In genomic region chr3:157204431-157204830, GRCh38 we compare ENCODE assay signal across 8 cellular contexts. TPM values are rescaled to one million over a fixed set of nuclear protein-coding genes. Genes with fewer than 3 reads are reported as not detected.
DNase-seq lines count a peak whose midpoint lies in the region; ATAC-seq, FAIRE-seq and TF ChIP-seq lines count a peak whose summit lies in the region.

No MANE protein-coding gene starts in this region.

- dilution Hi-C loops in IMR-90 (cut with HindIII; ENCODE audit: low sequenced_read_pairs, unreplicated experiment) = no loop called here

- ATAC-seq in IMR-90 (ENCODE audit: low read depth) (peak; percentile 74), HepG2 (no peak)

- no peak overlapping the region for H2AFZ ChIP-seq in IMR-90 (replicated peaks; ENCODE audit: low read length, poor library complexity)
- H2AFZ ChIP-seq in HepG2 (ENCODE audit: low read length) = no peak overlapping the region

- H4K20me1 ChIP-seq in IMR-90 (ENCODE audit: insufficient read depth, low read length) = no peaks in the 10 kb centered on the region
- no peaks in the 10 kb centered on the region for H4K20me1 ChIP-seq in HepG2 (ENCODE audit: insufficient read depth, low read length)

- H2BK20ac ChIP-seq in IMR-90 (ENCODE audit: low read depth, low read length) = no peak overlapping the region

- H2BK120ac ChIP-seq in IMR-90 (ENCODE audit: low read depth, low read length) = no peak overlapping the region

- H3K27me3 ChIP-seq in IMR-90 (ENCODE audit: control insufficient read depth, insufficient read depth, low read length) (no peaks in the 10 kb centered on the region), adrenal gland (no peaks in the 10 kb centered on the region), HepG2 (ENCODE audit: control insufficient read depth in 1 of 2, insufficient read depth in 2 of 2, low read length in 2 of 2) (no peaks in the 10 kb centered on the region; a peak in 2 of 5 replicates), WERI-Rb-1 (ENCODE audit: insufficient read depth, low read depth, severe bottlenecking) (no peaks in the 10 kb centered on the region)

- POLR2A ChIA-PET in IMR-90 (lab: Charles Lee; ENCODE audit: unreplicated experiment) (interaction anchor here (1.0 to 1.2 kb wide), 2 partner anchors 233 to 240 kb away, joined by 3 to 7 read pairs; no protein-coding TSS in a partner anchor), HepG2 (lab: Yijun Ruan, JAX) (no interaction called here)

- H3K4me2 ChIP-seq in IMR-90 (ENCODE audit: low read depth, low read length) (no peak overlapping the region), HepG2 (ENCODE audit: low read depth, low read length) (no peak overlapping the region)

- no peak overlapping the region for H2AK9ac ChIP-seq in IMR-90 (replicated peaks; ENCODE audit: low read depth, low read length, poor library complexity)

- H3K4me1 ChIP-seq in IMR-90 (ENCODE audit: control insufficient read depth, insufficient read depth, low read length) (no peaks in the 10 kb centered on the region; the same call in 1 of the 2 replicates), adrenal gland (replicated peaks in 1 of 2) (no peaks in the 10 kb centered on the region), HepG2 (ENCODE audit: insufficient read depth, low read length) (peaks cover 9% of the 10 kb centered on the region)

- H4K91ac ChIP-seq in IMR-90 (ENCODE audit: insufficient read depth, low read depth, low read length) = no peak overlapping the region

- H2BK15ac ChIP-seq in IMR-90 (ENCODE audit: low read depth, low read length) = no peak overlapping the region

- H3K4ac ChIP-seq in IMR-90 (ENCODE audit: low read depth, low read length) = no peak overlapping the region

- H3K9me1 ChIP-seq in IMR-90 (ENCODE audit: insufficient read depth, low read length) = no peaks in the 10 kb centered on the region

- H3K79me2 ChIP-seq in HepG2 (ENCODE audit: insufficient read depth, low read length) = no peaks in the 10 kb centered on the region

- TF ChIP-seq CTCF in IMR-90 (conservative IDR thresholded peaks at IDR 0.05; ENCODE audit: low read depth, low read length) (peak; percentile 77), adrenal gland (IDR thresholded peaks at IDR 0.05) (peak in 5 of 6 experiments; percentile 12 to 72 (median 63)), HepG2 (CRISPR knock-in tag; IDR thresholded peaks at IDR 0.05) (0 out of 2 replicates have a peak, but pooled peaks have one; percentile 16), WERI-Rb-1 (IDR thresholded peaks at IDR 0.05; ENCODE audit: low read depth, low read length) (no peak), lower leg skin (IDR thresholded peaks at IDR 0.05) (no peak)

- no peak for TF ChIP-seq EP300 in HepG2 (IDR thresholded peaks at IDR 0.05; ENCODE audit: low read depth in 2 of 2, low read length in 2 of 2)
- no peak for TF ChIP-seq EP300 in HepG2 (CRISPR knock-in tag; IDR thresholded peaks at IDR 0.05; ENCODE audit: borderline replicate concordance)

- H3K56ac ChIP-seq in IMR-90 (ENCODE audit: extremely low read depth, insufficient read depth, low read length) = no peak overlapping the region

- TF ChIP-seq RAD21 in IMR-90 (IDR thresholded peaks at IDR 0.05; ENCODE audit: low read length) = peak; percentile 76
- no peak for TF ChIP-seq RAD21 in HepG2 (CRISPR knock-in tag; IDR thresholded peaks at IDR 0.05)

- H3K9me3 ChIP-seq in IMR-90 (ENCODE audit: control insufficient read depth, insufficient read depth, low read length) (no peaks in the 10 kb centered on the region), adrenal gland (replicated peaks in 1 of 3) (no peaks in the 10 kb centered on the region), HepG2 (ENCODE audit: low read length) (no peaks in the 10 kb centered on the region), WERI-Rb-1 (ENCODE audit: severe bottlenecking) (no peaks in the 10 kb centered on the region)

- H3K36me3 ChIP-seq in IMR-90 (ENCODE audit: control insufficient read depth, insufficient read depth, low read length) (no peaks in the 10 kb centered on the region), adrenal gland (replicated peaks in 1 of 2) (no peaks in the 10 kb centered on the region), HepG2 (replicated peaks in 1 of 2; ENCODE audit: control insufficient read depth in 1 of 2, insufficient read depth in 2 of 2, low read length in 2 of 2) (no peaks in the 10 kb centered on the region), WERI-Rb-1 (no peaks in the 10 kb centered on the region)

- no peak overlapping the region for H4K5ac ChIP-seq in IMR-90 (ENCODE audit: low read depth, low read length)

- intact Hi-C loops in IMR-90 (cut with micrococcal nuclease) (loop anchor here (1.0 to 5.0 kb wide), 6 partner anchors 34 to 368 kb away; partner anchors contain the start of gene PTX3), adrenal gland (cut with DNase I) (loop anchor here in 1 of 2 donors (10.0 kb wide), 1 partner anchor 290 kb away; no protein-coding TSS in a partner anchor), HepG2 (cut with micrococcal nuclease; ENCODE audit: unreplicated experiment) (loop anchor here (1.0 kb wide), 2 partner anchors 35 to 289 kb away; no protein-coding TSS in a partner anchor), lower leg skin (cut with DNase I; ENCODE audit: low total_unique reads) (no loop called here)

- H3K4me3 ChIP-seq in IMR-90 (ENCODE audit: insufficient read depth, low read depth, low read length) (no peak overlapping the region), adrenal gland (no peak overlapping the region), HepG2 (replicated peaks in 1 of 3; ENCODE audit: insufficient read depth in 1 of 3, low read depth in 2 of 3, low read length in 3 of 3) (no peak overlapping the region), WERI-Rb-1 (ENCODE audit: low read depth, low read length) (no peak overlapping the region), lower leg skin (ENCODE audit: low read depth, poor library complexity, severe bottlenecking) (no peak overlapping the region)

- H3K9ac ChIP-seq in IMR-90 (ENCODE audit: low read depth, low read length) (no peak overlapping the region), HepG2 (ENCODE audit: insufficient read depth, low read depth, low read length) (no peak overlapping the region)

- in situ Hi-C loops in IMR-90 (cut with MboI; ENCODE audit: low sequenced_read_pairs) = no loop called here
- in situ Hi-C loops in HepG2 (cut with HindIII; ENCODE audit: extremely low pct_ligation_motif_present, low pct_unique_long_range_greater_than_20kb) = no loop called here

- no peak overlapping the region for H2AK5ac ChIP-seq in IMR-90 (ENCODE audit: low read depth, low read length)

- peak; percentile 40 to 56 for DNase-seq in AML-193 (lab: John Stamatoyannopoulos, UW)
- peak; percentile 67 for DNase-seq in IMR-90
- no peak for DNase-seq in adrenal gland
- no peak for DNase-seq in HepG2 (ENCODE audit: low spot score)
- DNase-seq in WERI-Rb-1 = no peak
- DNase-seq in lower leg skin (ENCODE audit: low spot score in 2 of 2) = no peak
- DNase-seq in HPDE6-E6E7 (ENCODE audit: extremely low spot score) = no peak
- DNase-seq in NCI-H146 treated with DMSO at 0.1 percent for 48 hours (lab: John Stamatoyannopoulos, UW; ENCODE audit: unreplicated experiment) = no peak

- CTCF ChIA-PET in IMR-90 (lab: Yijun Ruan, JAX) (interaction anchor here (0.6 to 1.6 kb wide), 6 partner anchors 117 to 368 kb away, joined by 3 to 4 read pairs (median 4); no protein-coding TSS in a partner anchor), HepG2 (lab: Yijun Ruan, JAX; ENCODE audit: low intra/inter-chr PET ratio, low total read pairs) (interaction anchor here (2.7 kb wide), 1 partner anchor 35 kb away, joined by 14 read pairs; no protein-coding TSS in a partner anchor)

- BruUV-seq in IMR-90 (replicated peaks; lab: Mats Ljungman, UMichigan) = no TSS peak
- BruUV-seq in HepG2 (replicated peaks; lab: Mats Ljungman, UMichigan) = no TSS peak

- TF ChIP-seq POLR2A in IMR-90 (IDR thresholded peaks at IDR 0.05; ENCODE audit: low read depth, low read length) = no peak
- TF ChIP-seq POLR2A in adrenal gland (IDR thresholded peaks at IDR 0.05) = no peak
- no peak for TF ChIP-seq POLR2A in HepG2 (IDR thresholded peaks at IDR 0.05; ENCODE audit: insufficient read depth in 1 of 2, low read depth in 2 of 2, low read length in 2 of 2)
- no peak for TF ChIP-seq POLR2A in lower leg skin (IDR thresholded peaks at IDR 0.05)

- H3K23ac ChIP-seq in IMR-90 (ENCODE audit: low read depth, low read length) = no peak overlapping the region

- H3K79me1 ChIP-seq in IMR-90 (ENCODE audit: low read depth in 1 of 2, low read length in 2 of 2) = no peaks in the 10 kb centered on the region

- no peak overlapping the region for H4K8ac ChIP-seq in IMR-90 (ENCODE audit: low read depth in 2 of 2, low read length in 2 of 2)

- WGBS in IMR-90 (ENCODE audit: extremely low coverage in 2 of 2, insufficient read length in 1 of 2), 2 experiments = no CpG with 5 or more reads among the region's 1 CpG
- 4 to 20% (median 17%) methylated on average over 1 of the region's 1 CpG for WGBS in adrenal gland, 4 donors
- WGBS in HepG2 (ENCODE audit: low lambda C conversion rate) = 33% methylated on average over 1 of the region's 1 CpG
- WGBS in lower leg skin, 2 donors = 14 to 32% methylated on average over 1 of the region's 1 CpG

- no peak overlapping the region for H3K27ac ChIP-seq in IMR-90 (ENCODE audit: insufficient read depth, low read length)
- H3K27ac ChIP-seq in adrenal gland = no peak overlapping the region
- H3K27ac ChIP-seq in HepG2 (ENCODE audit: extremely low read length, insufficient read depth, low read length) = no peak overlapping the region
- no peak overlapping the region for H3K27ac ChIP-seq in WERI-Rb-1

- no peak overlapping the region for H2BK5ac ChIP-seq in IMR-90 (ENCODE audit: low read depth, low read length, poor library complexity, severe bottlenecking)

- H3K18ac ChIP-seq in IMR-90 (ENCODE audit: low read depth, low read length) = no peak overlapping the region

- no peak for FAIRE-seq in HepG2 (lab: Jason Lieb, UNC)

- no peak overlapping the region for H3K14ac ChIP-seq in IMR-90 (replicated peaks; ENCODE audit: low read depth, low read length)

RNA-seq across cellular contexts. Expression of gene CCNL1, which starts 44.5 kb away (rescaled TPM):
- 60.9 and 156 TPM in 2 replicates for total RNA-seq in IMR-90 (2012; rRNA removed)
- 70.4 and 83.3 TPM in 2 replicates for polyA plus RNA-seq in IMR-90 (2012; rRNA removed)
- polyA plus RNA-seq in IMR-90 (2012; cell fraction: cytosol; rRNA removed) = 20.1 and 20.2 TPM in 2 replicates
- 533 and 1,043 TPM in 2 replicates for polyA plus RNA-seq in IMR-90 (2012; cell fraction: nucleus; rRNA removed; ENCODE audit: low replicate concordance)
- total RNA-seq in adrenal gland = 100 to 1,000 TPM in 4 of 8 donors, 10 to 100 TPM in 4; 50.1 to 223 (median 96.7) TPM
- polyA plus RNA-seq in adrenal gland = 100 to 1,000 TPM in 1 of 3 donors, 10 to 100 TPM in 2; 67.0 to 200 (median 97.9) TPM
- 23.5 and 151 TPM in 2 replicates for total RNA-seq in HepG2 (2016; rRNA removed; fragmentation: Illumina TruSeq; extraction: Trizol)
- total RNA-seq in HepG2 (2016; cell fraction: cytosol; rRNA removed; fragmentation: Illumina TruSeq; extraction: Trizol; ENCODE audit: low read depth) = 18.9 and 19.9 TPM in 2 replicates
- 22.0 and 151 TPM in 2 replicates for total RNA-seq in HepG2 (2016; cell fraction: insoluble cytoplasmic fraction; rRNA removed; fragmentation: Illumina TruSeq; extraction: Trizol)
- total RNA-seq in HepG2 (2016; cell fraction: membrane; rRNA removed; fragmentation: Illumina TruSeq; extraction: Trizol) = 19.5 and 22.9 TPM in 2 replicates
- 552 TPM in 2 replicates for total RNA-seq in HepG2 (2016; cell fraction: nucleus; rRNA removed; fragmentation: Illumina TruSeq; extraction: Trizol)
- polyA plus RNA-seq in HepG2 (2011; rRNA removed) = 303 and 309 TPM in 2 replicates
- 35.9 and 39.3 TPM in 2 replicates for polyA plus RNA-seq in HepG2 (2011; cell fraction: cytosol; rRNA removed)
- 1,033 and 1,155 TPM in 2 replicates for polyA plus RNA-seq in HepG2 (2011; cell fraction: nucleus; rRNA removed)
- 118 and 121 TPM in 2 replicates for polyA plus RNA-seq in HepG2 (2012)
- polyA plus RNA-seq in HepG2 (2016; cell fraction: cytosol; fragmentation: Illumina TruSeq; extraction: Trizol; ENCODE audit: low read depth) = 4.9 and 6.1 TPM in 2 replicates
- 26.1 and 28.4 TPM in 2 replicates for polyA plus RNA-seq in HepG2 (2016; cell fraction: insoluble cytoplasmic fraction; fragmentation: Illumina TruSeq; extraction: Trizol; ENCODE audit: low read depth)
- polyA plus RNA-seq in HepG2 (2016; cell fraction: membrane; fragmentation: Illumina TruSeq; extraction: Trizol; ENCODE audit: low read depth) = 6.6 and 9.0 TPM in 2 replicates
- 607 and 612 TPM in 2 replicates for polyA plus RNA-seq in HepG2 (2016; cell fraction: nucleus; fragmentation: Illumina TruSeq; extraction: Trizol; ENCODE audit: insufficient read depth, low read depth)
- polyA minus RNA-seq in HepG2 (2011; rRNA and poly(A)+ RNA removed; ENCODE audit: low replicate concordance) = 138 and 193 TPM in 2 replicates
- polyA minus RNA-seq in HepG2 (2011; cell fraction: cytosol; rRNA and poly(A)+ RNA removed) = 30.6 and 49.5 TPM in 2 replicates
- polyA minus RNA-seq in HepG2 (2011; cell fraction: nucleus; rRNA and poly(A)+ RNA removed) = 1,410 and 1,557 TPM in 2 replicates
- 100 to 1,000 TPM; 113 to 308 (median 155) TPM for total RNA-seq in lower leg skin

Comparison
In these comparisons a context has a peak if more than half of its experiments do, and no peak if none do; other contexts are left out.
1. DNase-seq: peak in AML-193 (2 of 2) and IMR-90 (single experiment); none in adrenal gland (0 of 7), HepG2 (single experiment), WERI-Rb-1 (single experiment), lower leg skin (0 of 2), HPDE6-E6E7 (single experiment) and NCI-H146 treated with DMSO at 0.1 percent for 48 hours (single experiment).
2. CTCF ChIP-seq: peak in IMR-90 (single experiment), adrenal gland (5 of 6) and HepG2 (single experiment); none in WERI-Rb-1 (single experiment) and lower leg skin (0 of 3).